In genomic region chr4:159451006-159451405, GRCh38 we compare ENCODE assay signal across 21 cellular contexts.
"Had no signal": no experiment of that assay in that cellular context is flagged by ENCODE, and none has a peak within 500 bp of the region (broad histone marks: within the 10 kb centered on the region; RNA-seq: fewer than 3 reads in every experiment).

No MANE protein-coding gene starts in this region.

- H3K36me3 ChIP-seq: breast epithelium, esophagus muscularis mucosa, left ventricle myocardium inferior, transverse colon had no signal

- H3K27me3 Mint-ChIP-seq: dendritic cell treated with granulocyte-macrophage colony-stimulating factor and Interleukin-4, amounts not matched to agents 40 ng/mL and 50 ng/mL, for 4 days had no signal

- H3K27me3 ChIP-seq: breast epithelium, esophagus muscularis mucosa, testis, transverse colon had no signal

- H3K9me3 Mint-ChIP-seq: central memory CD8-positive, alpha-beta T cell; dendritic cell treated with granulocyte-macrophage colony-stimulating factor and Interleukin-4, amounts not matched to agents 40 ng/mL and 50 ng/mL, for 4 days; endodermal cell; natural killer cell treated with Interleukin-12 subunit alpha and Interleukin-12 subunit beta and Interleukin-15 and Interleukin-18, amount 100 ng/mL, for 72 hours had no signal

- DNase-seq: activated CD4-positive, alpha-beta T cell treated with anti-CD3 and anti-CD28 coated beads for 4 hours; activated CD4-positive, alpha-beta T cell treated with anti-CD3 and anti-CD28 coated beads, Interleukin-2, amount 50 U/mL, for 48 hours; activated CD8-positive, alpha-beta memory T cell treated with anti-CD3 and anti-CD28 coated beads for 24 hours; activated gamma-delta T cell; activated naive CD4-positive, alpha-beta T cell treated with anti-CD3 and anti-CD28 coated beads, Interleukin-2, amount 50 U/mL, for 16 hours; amygdala; endodermal cell; left ventricle myocardium inferior; mucosa of descending colon; right cardiac atrium; stimulated activated CD4-positive, alpha-beta T cell treated with anti-CD3 and anti-CD28 coated beads, Interleukin-2, amount 100 ng/mL, for 48 hours; stimulated activated naive CD8-positive, alpha-beta T cell treated with anti-CD3 and anti-CD28 coated beads, Interleukin-15, Interleukin-2, amounts not matched to agents 100 U/mL and 50 U/mL, for 24 hours; testis; transverse colon had no signal

- H3K36me3 Mint-ChIP-seq: natural killer cell treated with Interleukin-12 subunit alpha and Interleukin-12 subunit beta and Interleukin-15 and Interleukin-18, amount 100 ng/mL, for 72 hours had no signal

- H3K4me1 Mint-ChIP-seq: central memory CD8-positive, alpha-beta T cell; endodermal cell had no signal

- H3K27ac Mint-ChIP-seq: dendritic cell treated with granulocyte-macrophage colony-stimulating factor and Interleukin-4, amounts not matched to agents 40 ng/mL and 50 ng/mL, for 4 days; endodermal cell; natural killer cell treated with Interleukin-12 subunit alpha and Interleukin-12 subunit beta and Interleukin-15 and Interleukin-18, amount 100 ng/mL, for 72 hours had no signal

- H3K9me3 ChIP-seq: breast epithelium, esophagus muscularis mucosa, left ventricle myocardium inferior, mucosa of descending colon, testis, transverse colon had no signal

- H3K4me3 ChIP-seq: breast epithelium, esophagus muscularis mucosa, left ventricle myocardium inferior, lung, mucosa of descending colon, testis, transverse colon had no signal

- ATAC-seq: mucosa of descending colon; natural killer cell treated with Interleukin-12 subunit alpha and Interleukin-12 subunit beta and Interleukin-15 and Interleukin-18, amount 100 ng/mL, for 72 hours; right cardiac atrium; stimulated activated naive CD8-positive, alpha-beta T cell treated with anti-CD3 and anti-CD28 coated beads, Interleukin-15, Interleukin-2, amounts not matched to agents 100 U/mL and 50 U/mL, for 24 hours had no signal

- H3K4me1 ChIP-seq: breast epithelium, testis, transverse colon had no signal

- H3K4me3 Mint-ChIP-seq: central memory CD8-positive, alpha-beta T cell; dendritic cell treated with granulocyte-macrophage colony-stimulating factor and Interleukin-4, amounts not matched to agents 40 ng/mL and 50 ng/mL, for 4 days; endodermal cell; natural killer cell treated with Interleukin-12 subunit alpha and Interleukin-12 subunit beta and Interleukin-15 and Interleukin-18, amount 100 ng/mL, for 72 hours had no signal

- H3K27ac ChIP-seq: breast epithelium, esophagus muscularis mucosa, left ventricle myocardium inferior, testis, transverse colon, VCaP had no signal
